In the genomic region with DNA sequence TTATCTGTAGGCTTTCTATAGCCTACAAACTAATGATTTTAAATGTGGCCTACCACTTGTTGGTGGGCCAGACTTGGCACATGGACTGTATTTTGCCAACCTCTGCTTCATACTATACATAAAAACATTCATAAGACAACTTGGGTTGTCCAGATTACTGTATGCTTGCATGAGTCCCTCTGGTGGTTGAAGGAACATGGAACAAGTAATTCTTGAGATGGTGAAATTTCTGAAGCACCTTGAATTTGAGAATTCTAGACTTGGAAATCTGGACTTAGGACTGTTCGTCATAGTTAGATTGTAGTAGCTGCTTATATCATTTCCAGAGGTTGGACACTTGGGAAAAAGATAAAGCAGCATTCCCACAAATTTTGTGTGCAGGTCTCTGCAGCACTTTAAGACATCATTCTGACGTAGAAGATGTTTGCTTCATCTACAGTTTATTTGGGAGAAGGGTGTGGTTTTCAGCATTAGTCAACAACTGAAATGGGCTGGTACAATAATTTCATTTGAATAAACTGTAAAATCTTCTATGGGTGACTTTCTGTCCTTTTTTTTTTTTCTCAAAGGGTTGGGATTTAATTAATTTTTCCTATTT, we compare ENCODE assay signal across 8 cellular contexts. TPM values are rescaled to one million over a fixed set of nuclear protein-coding genes. Genes with fewer than 3 reads are reported as not detected.
A peak's percentile ranks its signal among the peaks of the same experiment; 100 is the strongest.
DNase-seq lines count a peak whose midpoint lies in the region; ATAC-seq, FAIRE-seq and TF ChIP-seq lines count a peak whose summit lies in the region.

No MANE protein-coding gene starts in this region.

- H3K27me3 Mint-ChIP-seq in naive thymus-derived CD4-positive, alpha-beta T cell, result no peaks in the 10 kb centered on the region

- peak overlapping the region; percentile 36 for H3K4me2 ChIP-seq in DOHH2 (ENCODE audit: low read length)

- H3K4me3 Mint-ChIP-seq in naive thymus-derived CD4-positive, alpha-beta T cell, result peak overlapping the region in 7 of 10 donors; percentile 3 to 60 (median 52)

- H3K36me3 ChIP-seq in DOHH2 (ENCODE audit: control insufficient read depth, low read length) (no peaks in the 10 kb centered on the region), brain microvascular endothelial cell (replicated peaks) (no peaks in the 10 kb centered on the region)
- H3K36me3 ChIP-seq in naive thymus-derived CD4-positive, alpha-beta T cell (ENCODE audit: control insufficient read depth in 2 of 3, insufficient read depth in 3 of 3, low read length in 3 of 3), result no peaks in the 10 kb centered on the region

- peaks cover 6 to 20% (median 15%) of the 10 kb centered on the region in 5 donors for H3K36me3 Mint-ChIP-seq in naive thymus-derived CD4-positive, alpha-beta T cell

- FAIRE-seq in RCC 7860 (lab: Jason Lieb, UNC), result no peak

- peaks cover 0 to 13% (median 3%) of the 10 kb centered on the region in 11 donors for H3K9me3 Mint-ChIP-seq in naive thymus-derived CD4-positive, alpha-beta T cell

- H3K9me2 ChIP-seq in DOHH2 (replicated peaks; ENCODE audit: control insufficient read depth, low read length), result no peaks in the 10 kb centered on the region

- peaks cover 47% of the 10 kb centered on the region for H3K4me1 ChIP-seq in DOHH2 (ENCODE audit: control insufficient read depth, low read length)
- peaks cover 36 to 50% of the 10 kb centered on the region in 2 donors for H3K4me1 ChIP-seq in naive thymus-derived CD4-positive, alpha-beta T cell (ENCODE audit: control insufficient read depth in 2 of 2, insufficient read depth in 2 of 2, low read length in 2 of 2)

- in situ Hi-C loops in brain microvascular endothelial cell (cut with HindIII; ENCODE audit: low pct_ligation_motif_present, low sequenced_read_pairs), result no loop called here

- POLR2A ChIA-PET in naive thymus-derived CD4-positive, alpha-beta T cell (lab: Charles Lee), result no interaction called here

- peaks cover 48 to 97% (median 82%) of the 10 kb centered on the region in 7 donors for H3K4me1 Mint-ChIP-seq in naive thymus-derived CD4-positive, alpha-beta T cell

- peaks cover 2% of the 10 kb centered on the region; the same call in 1 of the 2 replicates for H3F3A ChIP-seq in DOHH2 (ENCODE audit: control insufficient read depth, insufficient read depth)

- peak overlapping the region in 5 of 9 donors; percentile 28 to 67 (median 56) for H3K27ac Mint-ChIP-seq in naive thymus-derived CD4-positive, alpha-beta T cell

- no peaks in the 10 kb centered on the region for H3K27me3 ChIP-seq in DOHH2 (ENCODE audit: control insufficient read depth, low read length)
- H3K27me3 ChIP-seq in brain microvascular endothelial cell (replicated peaks), result no peaks in the 10 kb centered on the region
- H3K27me3 ChIP-seq in naive thymus-derived CD4-positive, alpha-beta T cell (ENCODE audit: control insufficient read depth in 2 of 2, insufficient read depth in 2 of 2, low read length in 2 of 2), result no peaks in the 10 kb centered on the region

- H3K4me3 ChIP-seq in DOHH2 (ENCODE audit: low read length) (peak overlapping the region; percentile 12), brain microvascular endothelial cell (ENCODE audit: low read depth, low read length) (no peak overlapping the region)
- H3K4me3 ChIP-seq in naive thymus-derived CD4-positive, alpha-beta T cell (ENCODE audit: low read length), result no peak overlapping the region

- peaks cover 100% of the 10 kb centered on the region for H3K79me2 ChIP-seq in DOHH2 (ENCODE audit: control insufficient read depth, low read length)

- intact Hi-C loops in naive thymus-derived CD4-positive, alpha-beta T cell (cut with micrococcal nuclease), result loop anchor here (1.0 to 2.0 kb wide), 6 partner anchors 14 to 113 kb away; a partner anchor contains a TSS

- H3K27ac ChIP-seq in DOHH2 (ENCODE audit: low read depth, low read length), result no peak overlapping the region
- no peak overlapping the region for H3K27ac ChIP-seq in brain microvascular endothelial cell
- peak overlapping the region; percentile 11 for H3K27ac ChIP-seq in naive thymus-derived CD4-positive, alpha-beta T cell (ENCODE audit: low read depth, low read length)

- TF ChIP-seq CTCF in DOHH2 (IDR thresholded peaks at IDR 0.05; ENCODE audit: low read depth, low read length, poor library complexity, severe bottlenecking), result peak; percentile 77
- peak; percentile 67 for TF ChIP-seq CTCF in brain microvascular endothelial cell (IDR thresholded peaks at IDR 0.05; ENCODE audit: low read depth, low read length, missing control alignments)

- CTCF ChIA-PET in naive thymus-derived CD4-positive, alpha-beta T cell (lab: Charles Lee), result interaction anchor here (0.6 to 4.4 kb wide), 4 partner anchors 23 to 1790 kb away, joined by 3 to 18 read pairs (median 4); no protein-coding TSS in a partner anchor

- peaks cover 11% of the 10 kb centered on the region for H4K20me1 ChIP-seq in DOHH2 (ENCODE audit: control insufficient read depth, insufficient read depth, low read depth, low read length)

- DNase-seq in LHCN-M2 (ENCODE audit: low read depth) (peak; percentile 31), brain microvascular endothelial cell (no peak), NCI-H2196 (lab: John Stamatoyannopoulos, UW; ENCODE audit: unreplicated experiment) (no peak), NCI-H2029 treated with DMSO at 0.1 percent for 48 hours (lab: John Stamatoyannopoulos, UW) (no peak), RCC 7860 (ENCODE audit: low spot score) (no peak)
- peak in 7 of 9 donors; percentile 11 to 38 (median 19) for DNase-seq in naive thymus-derived CD4-positive, alpha-beta T cell

- H3K9me3 ChIP-seq in DOHH2 (ENCODE audit: control insufficient read depth, insufficient read depth, low read length), result no peaks in the 10 kb centered on the region
- H3K9me3 ChIP-seq in naive thymus-derived CD4-positive, alpha-beta T cell (ENCODE audit: control insufficient read depth in 2 of 3, low read length in 3 of 3), result no peaks in the 10 kb centered on the region

- peak; percentile 73 for ATAC-seq in naive thymus-derived CD4-positive, alpha-beta T cell
- no peak for ATAC-seq in GM21515 (IDR thresholded peaks at IDR 0.05; ENCODE audit: unreplicated experiment)

RNA-seq across cellular contexts. Expression of a gene that starts 31.2 kb away (rescaled TPM):
- total RNA-seq in LHCN-M2 (2014; rRNA removed), result 22.3 and 26.5 TPM in 2 replicates
- polyA plus RNA-seq in LHCN-M2 (2012), result 7.4 TPM
- 100 to 1,000 TPM; 120 to 151 (median 147) TPM for total RNA-seq in naive thymus-derived CD4-positive, alpha-beta T cell
- 100 to 1,000 TPM in 1 of 2 donors, 10 to 100 TPM in 1; 75.8 to 109 TPM for polyA plus RNA-seq in naive thymus-derived CD4-positive, alpha-beta T cell

Comparison
In these comparisons a context has a peak if more than half of its experiments do, and no peak if none do; other contexts are left out.
1. DNase-seq: peak in LHCN-M2 (single experiment) and naive thymus-derived CD4-positive, alpha-beta T cell (7 of 9); none in brain microvascular endothelial cell (single experiment), NCI-H2196 (single experiment), NCI-H2029 treated with DMSO at 0.1 percent for 48 hours (single experiment) and RCC 7860 (single experiment).